22 cellular contexts compared by ENCODE assay signal in the genomic region with DNA sequence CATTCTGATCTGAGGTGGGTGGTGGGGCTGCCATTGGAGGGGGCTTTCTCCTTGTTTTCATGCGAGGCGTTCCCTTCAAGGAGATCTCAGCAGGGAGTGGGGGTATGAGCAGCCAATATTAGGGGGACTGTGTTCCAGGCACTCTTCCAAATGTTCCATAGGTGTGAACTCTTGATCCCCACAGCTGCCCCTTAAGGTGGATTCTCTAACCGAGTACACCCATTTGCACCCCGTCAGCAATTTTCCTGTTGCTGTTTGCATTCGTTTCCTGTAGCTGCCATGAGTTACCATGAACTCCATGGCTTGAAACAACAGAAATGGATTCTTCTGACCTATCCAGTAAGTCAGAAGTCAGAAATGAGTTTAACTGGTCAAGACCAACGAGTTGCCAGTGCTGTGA. TPM values are rescaled to one million over a fixed set of nuclear protein-coding genes. Genes with fewer than 3 reads are reported as not detected.
DNase-seq lines count a peak whose midpoint lies in the region; ATAC-seq, FAIRE-seq and TF ChIP-seq lines count a peak whose summit lies in the region.
"Had no signal": no experiment of that assay in that cellular context is flagged by ENCODE, and none has a peak within 500 bp of the region (broad histone marks: within the 10 kb centered on the region; RNA-seq: fewer than 3 reads in every experiment).

No MANE protein-coding gene starts in this region.

- H3K79me2 ChIP-seq in K562 (ENCODE audit: control insufficient read depth, insufficient read depth, low read length) (no peaks in the 10 kb centered on the region), hepatocyte (peaks cover 10% of the 10 kb centered on the region)

- peaks cover 1% of the 10 kb centered on the region for H3K27me3 Mint-ChIP-seq in activated T-helper 2 cell treated with anti-CD3 and anti-CD28 coated beads, Interferon-gamma antibody, Interleukin-2, Interleukin-4, amounts not matched to agents 10 μg/mL and 5 μg/mL and 100 μg/mL, durations not matched to agents 14 hours and 24 hours and 36 hours (ENCODE audit: low read depth)
- H3K27me3 Mint-ChIP-seq in natural killer cell treated with Interleukin-12 subunit alpha and Interleukin-12 subunit beta and Interleukin-15 and Interleukin-18, amount 100 ng/mL, for 72 hours: no peaks in the 10 kb centered on the region
- H3K27me3 Mint-ChIP-seq in osteocyte (ENCODE audit: unreplicated experiment): peaks cover 2% of the 10 kb centered on the region
- H3K27me3 Mint-ChIP-seq: CD4-positive, alpha-beta memory T cell had no signal

- H3K27ac ChIP-seq in K562 (ENCODE audit: extremely low read depth, low read depth, low read length): no peak overlapping the region
- peak overlapping the region; percentile 95 for H3K27ac ChIP-seq in hepatocyte
- peak overlapping the region in 4 of 5 donors; percentile 9 to 94 (median 90) for H3K27ac ChIP-seq in stomach
- H3K27ac ChIP-seq: C4-2B had no signal

- in situ Hi-C loops in K562 (cut with MboI): no loop called here

- H3K27me3 ChIP-seq in K562 (ENCODE audit: control insufficient read depth in 2 of 2, insufficient read depth in 2 of 2, low read length in 2 of 2): no peaks in the 10 kb centered on the region; a peak in 1 of 5 replicates
- no peaks in the 10 kb centered on the region for H3K27me3 ChIP-seq in hepatocyte
- no peaks in the 10 kb centered on the region for H3K27me3 ChIP-seq in stomach
- H3K27me3 ChIP-seq: BE2C had no signal

- no peak for TF ChIP-seq CTCF in K562 (IDR thresholded peaks at IDR 0.05 in 2 of 3, conservative IDR thresholded peaks at IDR 0.05 in 1 of 3; ENCODE audit: insufficient read depth in 2 of 3, low read depth in 1 of 3, low read length in 3 of 3)
- no peak for TF ChIP-seq CTCF in hepatocyte (IDR thresholded peaks at IDR 0.05; ENCODE audit: poor library complexity)
- TF ChIP-seq CTCF in stomach (IDR thresholded peaks at IDR 0.05): no peak
- no peak for TF ChIP-seq CTCF in osteocyte (IDR thresholded peaks at IDR 0.05)

- 45% methylated on average over 6 of the region's 6 CpGs for WGBS in K562 (ENCODE audit: insufficient coverage, low coverage, missing lambda C conversion rate)
- 86% methylated on average over 6 of the region's 6 CpGs for WGBS in hepatocyte (ENCODE audit: low lambda C conversion rate, missing lambda C conversion rate)
- 80 to 91% (median 84%) methylated on average over 6 of the region's 6 CpGs for WGBS in stomach, 5 donors

- H3K4me2 ChIP-seq in K562 (ENCODE audit: insufficient read depth, low read length): no peak overlapping the region
- H3K4me2 ChIP-seq in hepatocyte: no peak overlapping the region

- FAIRE-seq in HTR-8/SVneo (lab: Jason Lieb, UNC) (peak; percentile 9), K562 (lab: Jason Lieb, UNC) (no peak)
- FAIRE-seq: A204.1, D721Med, G401.6, GM12891, GM19239 had no signal

- no peaks in the 10 kb centered on the region for H3K9me1 ChIP-seq in K562 (ENCODE audit: control insufficient read depth, insufficient read depth, low read length)

- no peaks in the 10 kb centered on the region for H3K9me2 ChIP-seq in hepatocyte (replicated peaks; ENCODE audit: insufficient read depth)

- H3K4me3 ChIP-seq in K562 (no peak overlapping the region), hepatocyte (no peak overlapping the region), stomach (no peak overlapping the region)

- H3K4me3 Mint-ChIP-seq in activated T-helper 2 cell treated with anti-CD3 and anti-CD28 coated beads, Interferon-gamma antibody, Interleukin-2, Interleukin-4, amounts not matched to agents 10 μg/mL and 5 μg/mL and 100 μg/mL, durations not matched to agents 14 hours and 24 hours and 36 hours (ENCODE audit: low read depth): no peak overlapping the region
- H3K4me3 Mint-ChIP-seq in natural killer cell treated with Interleukin-12 subunit alpha and Interleukin-12 subunit beta and Interleukin-15 and Interleukin-18, amount 100 ng/mL, for 72 hours: no peak overlapping the region
- no peak overlapping the region for H3K4me3 Mint-ChIP-seq in osteocyte (ENCODE audit: unreplicated experiment)
- H3K4me3 Mint-ChIP-seq: CD4-positive, alpha-beta memory T cell; HFFc6 had no signal

- TF ChIP-seq EP300 in K562 (IDR thresholded peaks at IDR 0.05; ENCODE audit: low read length) (no peak), stomach (IDR thresholded peaks at IDR 0.05) (no peak)

- H3K9ac ChIP-seq in K562 (ENCODE audit: insufficient read depth in 1 of 2, low read depth in 2 of 2, low read length in 2 of 2): peak overlapping the region in 1 of 2 experiments; percentile 36; a peak in 1 of 4 replicates

- H2AFZ ChIP-seq in K562 (ENCODE audit: low read depth, low read length) (no peak overlapping the region), hepatocyte (no peak overlapping the region)

- H3K27ac Mint-ChIP-seq in activated T-helper 2 cell treated with anti-CD3 and anti-CD28 coated beads, Interferon-gamma antibody, Interleukin-2, Interleukin-4, amounts not matched to agents 10 μg/mL and 5 μg/mL and 100 μg/mL, durations not matched to agents 14 hours and 24 hours and 36 hours: no peak overlapping the region
- H3K27ac Mint-ChIP-seq in natural killer cell treated with Interleukin-12 subunit alpha and Interleukin-12 subunit beta and Interleukin-15 and Interleukin-18, amount 100 ng/mL, for 72 hours: no peak overlapping the region
- no peak overlapping the region for H3K27ac Mint-ChIP-seq in osteocyte (ENCODE audit: unreplicated experiment)
- H3K27ac Mint-ChIP-seq: HFFc6 had no signal

- H3K9me3 ChIP-seq in K562 (replicated peaks; ENCODE audit: control insufficient read depth, insufficient read depth, low read depth, low read length): no peaks in the 10 kb centered on the region
- no peaks in the 10 kb centered on the region for H3K9me3 ChIP-seq in hepatocyte (ENCODE audit: low read depth)
- H3K9me3 ChIP-seq in stomach: no peaks in the 10 kb centered on the region
- H3K9me3 ChIP-seq: BE2C had no signal

- no peaks in the 10 kb centered on the region for H3K9me3 Mint-ChIP-seq in activated T-helper 2 cell treated with anti-CD3 and anti-CD28 coated beads, Interferon-gamma antibody, Interleukin-2, Interleukin-4, amounts not matched to agents 10 μg/mL and 5 μg/mL and 100 μg/mL, durations not matched to agents 14 hours and 24 hours and 36 hours
- no peaks in the 10 kb centered on the region for H3K9me3 Mint-ChIP-seq in natural killer cell treated with Interleukin-12 subunit alpha and Interleukin-12 subunit beta and Interleukin-15 and Interleukin-18, amount 100 ng/mL, for 72 hours
- peaks cover 7% of the 10 kb centered on the region for H3K9me3 Mint-ChIP-seq in osteocyte (ENCODE audit: unreplicated experiment)
- H3K9me3 Mint-ChIP-seq: HFFc6 had no signal

- CTCF ChIA-PET in K562 (lab: Yijun Ruan, JAX; ENCODE audit: low intra/inter-chr PET ratio): no interaction called here

- no peaks in the 10 kb centered on the region for H3K4me1 Mint-ChIP-seq in activated T-helper 2 cell treated with anti-CD3 and anti-CD28 coated beads, Interferon-gamma antibody, Interleukin-2, Interleukin-4, amounts not matched to agents 10 μg/mL and 5 μg/mL and 100 μg/mL, durations not matched to agents 14 hours and 24 hours and 36 hours (ENCODE audit: low read depth)
- no peaks in the 10 kb centered on the region for H3K4me1 Mint-ChIP-seq in natural killer cell treated with Interleukin-12 subunit alpha and Interleukin-12 subunit beta and Interleukin-15 and Interleukin-18, amount 100 ng/mL, for 72 hours (ENCODE audit: low read depth in 2 of 2)
- H3K4me1 Mint-ChIP-seq in osteocyte (ENCODE audit: unreplicated experiment): peaks cover 7% of the 10 kb centered on the region
- H3K4me1 Mint-ChIP-seq: CD4-positive, alpha-beta memory T cell had no signal

- TF ChIP-seq POLR2A in K562 (conservative IDR thresholded peaks at IDR 0.05) (no peak), stomach (IDR thresholded peaks at IDR 0.05) (no peak)

- H3K36me3 Mint-ChIP-seq in activated T-helper 2 cell treated with anti-CD3 and anti-CD28 coated beads, Interferon-gamma antibody, Interleukin-2, Interleukin-4, amounts not matched to agents 10 μg/mL and 5 μg/mL and 100 μg/mL, durations not matched to agents 14 hours and 24 hours and 36 hours (ENCODE audit: low read depth): no peaks in the 10 kb centered on the region
- no peaks in the 10 kb centered on the region for H3K36me3 Mint-ChIP-seq in natural killer cell treated with Interleukin-12 subunit alpha and Interleukin-12 subunit beta and Interleukin-15 and Interleukin-18, amount 100 ng/mL, for 72 hours
- no peaks in the 10 kb centered on the region for H3K36me3 Mint-ChIP-seq in osteocyte (ENCODE audit: unreplicated experiment)
- H3K36me3 Mint-ChIP-seq: CD4-positive, alpha-beta memory T cell had no signal

- H3K4me1 ChIP-seq in K562 (replicated peaks in 1 of 2; ENCODE audit: control insufficient read depth in 2 of 2, insufficient read depth in 2 of 2, low read length in 2 of 2) (peaks cover 10 to 21% of the 10 kb centered on the region in 2 experiments), hepatocyte (ENCODE audit: insufficient read depth) (peaks cover 56% of the 10 kb centered on the region), stomach (peaks cover 20 to 36% (median 26%) of the 10 kb centered on the region in 4 donors)
- H3K4me1 ChIP-seq: BE2C had no signal

- no peaks in the 10 kb centered on the region for H4K20me1 ChIP-seq in K562 (replicated peaks; ENCODE audit: control insufficient read depth, insufficient read depth, low read length)
- H4K20me1 ChIP-seq in hepatocyte (ENCODE audit: insufficient read depth, poor library complexity, severe bottlenecking): no peaks in the 10 kb centered on the region

- DNase-seq in HTR-8/SVneo (ENCODE audit: insufficient read length, low spot score) (no peak), K562 (ENCODE audit: extremely low read depth in 1 of 4, low spot score in 3 of 4) (no peak), hepatocyte (ENCODE audit: low spot score) (no peak), stomach (no peak), osteocyte (ENCODE audit: extremely low spot score, unreplicated experiment) (no peak)
- no peak for DNase-seq in activated T-helper 2 cell treated with anti-CD3 and anti-CD28 coated beads, Interferon-gamma antibody, Interleukin-2, Interleukin-4, amounts not matched to agents 10 μg/mL and 5 μg/mL and 100 μg/mL, durations not matched to agents 14 hours and 24 hours and 36 hours (ENCODE audit: low spot score)
- no peak for DNase-seq in natural killer cell treated with Interleukin-12 subunit alpha and Interleukin-12 subunit beta and Interleukin-15 and Interleukin-18, amount 100 ng/mL, for 72 hours (ENCODE audit: low spot score)
- DNase-seq: BE2C; CD4-positive, alpha-beta memory T cell; DMS153; DMS79 treated with DMSO at 0.1 percent for 48 hours; EL; HCEC 1CT; HFFc6 had no signal

- no peak for TF ChIP-seq RAD21 in K562 (CRISPR knock-in tag; conservative IDR thresholded peaks at IDR 0.05 in 1 of 2, IDR thresholded peaks at IDR 0.05 in 1 of 2)

- ATAC-seq in K562: no peak
- ATAC-seq in natural killer cell treated with Interleukin-12 subunit alpha and Interleukin-12 subunit beta and Interleukin-15 and Interleukin-18, amount 100 ng/mL, for 72 hours: no peak

- H3K36me3 ChIP-seq in K562 (ENCODE audit: control insufficient read depth, insufficient read depth, low read length) (no peaks in the 10 kb centered on the region), hepatocyte (replicated peaks; ENCODE audit: insufficient read depth, low read depth) (no peaks in the 10 kb centered on the region), stomach (no peaks in the 10 kb centered on the region)
- H3K36me3 ChIP-seq: BE2C had no signal

- intact Hi-C loops in K562 (cut with micrococcal nuclease): no loop called here
- intact Hi-C loops in stomach (cut with DNase I; ENCODE audit: low total_unique reads): no loop called here
- intact Hi-C loops in activated T-helper 2 cell treated with anti-CD3 and anti-CD28 coated beads, Interferon-gamma antibody, Interleukin-2, Interleukin-4, amounts not matched to agents 10 μg/mL and 5 μg/mL and 100 μg/mL, durations not matched to agents 14 hours and 24 hours and 36 hours (cut with micrococcal nuclease): no loop called here

- BruUV-seq in K562 (replicated peaks; lab: Mats Ljungman, UMichigan): no TSS peak

- POLR2A ChIA-PET in K562 (lab: Yijun Ruan, JAX): interaction anchor here (0.6 to 3.1 kb wide), 4 partner anchors 8 to 17 kb away, joined by 3 to 14 read pairs (median 4); a partner anchor contains a TSS

RNA-seq across cellular contexts. Expression of a gene that starts 3.7 kb away (rescaled TPM):
- total RNA-seq in K562 (2011; cell fraction: chromatin; rRNA removed; ENCODE audit: low replicate concordance): not detected in 2 replicates
- total RNA-seq in K562 (2011; cell fraction: nucleolus; rRNA removed): not detected in 2 replicates
- not detected in 2 replicates for total RNA-seq in K562 (2011; cell fraction: nucleoplasm; rRNA removed)
- total RNA-seq in K562 (2014; rRNA removed): not detected in 2 replicates
- not detected in 2 replicates for total RNA-seq in K562 (2014; rRNA removed; fragmentation: Illumina TruSeq; extraction: Trizol)
- total RNA-seq in K562 (2015; rRNA removed; fragmentation: Illumina TruSeq; extraction: Trizol): not detected in 2 replicates
- 0.16 TPM in 1 of 2 replicates, not detected in the other for total RNA-seq in K562 (2021)
- polyA plus RNA-seq in K562 (2011; rRNA removed): not detected in 2 replicates
- not detected in 2 replicates for polyA plus RNA-seq in K562 (2011; cell fraction: cytosol; rRNA removed)
- polyA plus RNA-seq in K562 (2011; cell fraction: nucleus; rRNA removed): not detected in 2 replicates
- polyA plus RNA-seq in K562 (2012): 0.16 and 0.17 TPM in 2 replicates
- polyA plus RNA-seq in K562 (2014; fragmentation: Illumina TruSeq; extraction: Trizol): not detected in 2 replicates
- under 1 TPM in 1 of 2 experiments, not detected in 1; 0.03 TPM for polyA plus RNA-seq in K562 (2014; fragmentation: Nextera tagmentation; extraction: Ambion mirVana)
- not detected in 2 replicates for polyA plus RNA-seq in K562 (2014; rRNA removed)
- polyA minus RNA-seq in K562 (2011; rRNA and poly(A)+ RNA removed): not detected in 2 replicates
- polyA minus RNA-seq in K562 (2011; cell fraction: cytosol; rRNA and poly(A)+ RNA removed): not detected in 2 replicates
- not detected in 2 replicates for polyA minus RNA-seq in K562 (2011; cell fraction: nucleus; rRNA and poly(A)+ RNA removed)
- total RNA-seq in hepatocyte: 64.9 and 66.4 TPM in 2 replicates
- 48.0 and 56.5 TPM in 2 replicates for polyA plus RNA-seq in hepatocyte
- total RNA-seq in stomach: 10 to 100 TPM; 23.9 to 93.6 (median 69.8) TPM
- polyA plus RNA-seq in stomach: 100 to 1,000 TPM in 1 of 3 donors, 10 to 100 TPM in 2; 71.0 to 102 (median 97.9) TPM
- total RNA-seq in activated T-helper 2 cell treated with anti-CD3 and anti-CD28 coated beads, Interferon-gamma antibody, Interleukin-2, Interleukin-4, amounts not matched to agents 10 μg/mL and 5 μg/mL and 100 μg/mL, durations not matched to agents 14 hours and 24 hours and 36 hours: not detected in 2 replicates
- total RNA-seq in natural killer cell treated with Interleukin-12 subunit alpha and Interleukin-12 subunit beta and Interleukin-15 and Interleukin-18, amount 100 ng/mL, for 72 hours: not detected
- not detected in 2 replicates for total RNA-seq in osteocyte
- total RNA-seq: CD4-positive, alpha-beta memory T cell; H4; HFFc6 had no signal
- polyA plus RNA-seq: AG04450 had no signal

RNA-seq across cellular contexts. Expression of a gene that starts 9.5 kb away (rescaled TPM):
- 452 and 764 TPM in 2 replicates for total RNA-seq in K562 (2011; cell fraction: chromatin; rRNA removed; ENCODE audit: low replicate concordance)
- 478 and 540 TPM in 2 replicates for total RNA-seq in K562 (2011; cell fraction: nucleolus; rRNA removed)
- total RNA-seq in K562 (2011; cell fraction: nucleoplasm; rRNA removed): 403 and 415 TPM in 2 replicates
- total RNA-seq in K562 (2014; rRNA removed) (85.0 and 91.5 TPM in 2 replicates), K562 (2014; rRNA removed; fragmentation: Illumina TruSeq; extraction: Trizol) (70.8 and 71.7 TPM in 2 replicates), K562 (2015; rRNA removed; fragmentation: Illumina TruSeq; extraction: Trizol) (67.0 and 73.7 TPM in 2 replicates), K562 (2021) (113 and 131 TPM in 2 replicates), hepatocyte (88.9 and 124 TPM in 2 replicates), stomach (100 to 1,000 TPM; 101 to 682 (median 474) TPM), osteocyte (136 and 148 TPM in 2 replicates)
- polyA plus RNA-seq in K562 (2011; rRNA removed) (132 and 208 TPM in 2 replicates), K562 (2014; fragmentation: Illumina TruSeq; extraction: Trizol) (96.7 and 100 TPM in 2 replicates), K562 (2014; fragmentation: Nextera tagmentation; extraction: Ambion mirVana) (10 to 100 TPM; 44.2 to 73.0 TPM), K562 (2014; rRNA removed) (152 and 202 TPM in 2 replicates), hepatocyte (179 and 236 TPM in 2 replicates), stomach (100 to 1,000 TPM; 155 to 300 (median 242) TPM)
- 78.0 and 96.3 TPM in 2 replicates for polyA plus RNA-seq in K562 (2011; cell fraction: cytosol; rRNA removed)
- polyA plus RNA-seq in K562 (2011; cell fraction: nucleus; rRNA removed): 1,392 and 1,556 TPM in 2 replicates
- 134 and 270 TPM in 2 replicates for polyA plus RNA-seq in K562 (2012)
- 81.6 and 111 TPM in 2 replicates for polyA minus RNA-seq in K562 (2011; rRNA and poly(A)+ RNA removed)
- 35.1 and 37.0 TPM in 2 replicates for polyA minus RNA-seq in K562 (2011; cell fraction: cytosol; rRNA and poly(A)+ RNA removed)
- polyA minus RNA-seq in K562 (2011; cell fraction: nucleus; rRNA and poly(A)+ RNA removed): 206 and 291 TPM in 2 replicates
- 192 and 199 TPM in 2 replicates for total RNA-seq in activated T-helper 2 cell treated with anti-CD3 and anti-CD28 coated beads, Interferon-gamma antibody, Interleukin-2, Interleukin-4, amounts not matched to agents 10 μg/mL and 5 μg/mL and 100 μg/mL, durations not matched to agents 14 hours and 24 hours and 36 hours
- 100 to 1,000 TPM; 150 to 278 TPM for total RNA-seq in natural killer cell treated with Interleukin-12 subunit alpha and Interleukin-12 subunit beta and Interleukin-15 and Interleukin-18, amount 100 ng/mL, for 72 hours

RNA-seq across cellular contexts. Expression of a gene that starts 20.0 kb away (rescaled TPM):
- 19.2 and 41.8 TPM in 2 replicates for total RNA-seq in K562 (2011; cell fraction: chromatin; rRNA removed; ENCODE audit: low replicate concordance)
- total RNA-seq in K562 (2011; cell fraction: nucleolus; rRNA removed): 21.8 and 24.3 TPM in 2 replicates
- total RNA-seq in K562 (2011; cell fraction: nucleoplasm; rRNA removed): 31.2 and 41.6 TPM in 2 replicates
- total RNA-seq in K562 (2014; rRNA removed) (25.5 and 30.9 TPM in 2 replicates), K562 (2014; rRNA removed; fragmentation: Illumina TruSeq; extraction: Trizol) (27.4 and 27.7 TPM in 2 replicates), K562 (2015; rRNA removed; fragmentation: Illumina TruSeq; extraction: Trizol) (24.8 and 28.2 TPM in 2 replicates), K562 (2021) (39.0 and 41.5 TPM in 2 replicates), hepatocyte (17.0 and 18.6 TPM in 2 replicates), stomach (10 to 100 TPM in 4 of 5 donors, not detected in 1; 12.1 to 44.2 (median 19.8) TPM), osteocyte (9.0 and 9.2 TPM in 2 replicates)
- polyA plus RNA-seq in K562 (2011; rRNA removed) (29.2 and 35.5 TPM in 2 replicates), K562 (2014; fragmentation: Illumina TruSeq; extraction: Trizol) (29.6 and 35.5 TPM in 2 replicates), K562 (2014; fragmentation: Nextera tagmentation; extraction: Ambion mirVana) (10 to 100 TPM; 16.6 to 23.1 TPM), K562 (2014; rRNA removed) (23.4 and 24.9 TPM in 2 replicates), hepatocyte (10.4 and 12.2 TPM in 2 replicates), stomach (10 to 100 TPM in 1 of 3 donors, 1 to 10 TPM in 2; 7.6 to 10.3 (median 8.6) TPM)
- 33.9 and 37.5 TPM in 2 replicates for polyA plus RNA-seq in K562 (2011; cell fraction: cytosol; rRNA removed)
- polyA plus RNA-seq in K562 (2011; cell fraction: nucleus; rRNA removed): 16.9 and 17.6 TPM in 2 replicates
- 10.9 and 17.5 TPM in 2 replicates for polyA plus RNA-seq in K562 (2012)
- polyA minus RNA-seq in K562 (2011; rRNA and poly(A)+ RNA removed): 35.4 and 48.7 TPM in 2 replicates
- 21.9 and 29.9 TPM in 2 replicates for polyA minus RNA-seq in K562 (2011; cell fraction: cytosol; rRNA and poly(A)+ RNA removed)
- 11.6 and 16.1 TPM in 2 replicates for polyA minus RNA-seq in K562 (2011; cell fraction: nucleus; rRNA and poly(A)+ RNA removed)
- 41.0 and 45.9 TPM in 2 replicates for total RNA-seq in activated T-helper 2 cell treated with anti-CD3 and anti-CD28 coated beads, Interferon-gamma antibody, Interleukin-2, Interleukin-4, amounts not matched to agents 10 μg/mL and 5 μg/mL and 100 μg/mL, durations not matched to agents 14 hours and 24 hours and 36 hours
- total RNA-seq in natural killer cell treated with Interleukin-12 subunit alpha and Interleukin-12 subunit beta and Interleukin-15 and Interleukin-18, amount 100 ng/mL, for 72 hours: 10 to 100 TPM; 21.5 to 39.9 TPM

Comparison
In these comparisons a context has a peak if more than half of its experiments do, and no peak if none do; other contexts are left out.
1. RNA of a gene that starts 3.7 kb away (total RNA-seq): 23.9 to 93.6 TPM in stomach and 64.9 to 66.4 TPM in hepatocyte; 0.16 TPM in K562, not detected in activated T-helper 2 cell treated with anti-CD3 and anti-CD28 coated beads, Interferon-gamma antibody, Interleukin-2, Interleukin-4, amounts not matched to agents 10 μg/mL and 5 μg/mL and 100 μg/mL, durations not matched to agents 14 hours and 24 hours and 36 hours, not detected in natural killer cell treated with Interleukin-12 subunit alpha and Interleukin-12 subunit beta and Interleukin-15 and Interleukin-18, amount 100 ng/mL, for 72 hours and not detected in osteocyte; every median in the first group is over 10 times any median in the second.